Comparison of ENCODE assay signal across 15 cellular contexts in the genomic region with DNA sequence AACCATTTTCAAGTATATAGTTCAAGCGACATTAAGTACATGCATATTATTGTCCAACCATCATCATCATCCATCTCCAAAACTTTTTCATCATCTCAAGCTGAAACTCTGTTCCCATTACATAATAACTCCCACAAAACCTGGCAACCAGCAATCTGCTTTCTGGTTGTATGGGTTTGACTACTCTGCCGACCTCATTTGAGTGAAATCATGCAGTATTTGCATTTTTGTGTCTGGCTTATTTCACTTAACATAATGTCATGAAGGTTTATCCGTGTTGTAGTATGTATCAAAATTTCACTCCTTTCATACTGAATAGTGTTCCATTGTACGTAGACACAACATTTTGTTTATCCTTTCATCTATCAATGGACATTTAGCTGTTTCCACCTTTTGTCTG.
A peak's percentile ranks its signal among the peaks of the same experiment; 100 is the strongest.
DNase-seq lines count a peak whose midpoint lies in the region; ATAC-seq lines count a peak whose summit lies in the region.
"Had no signal": no experiment of that assay in that cellular context is flagged by ENCODE, and none has a peak within 500 bp of the region (broad histone marks: within the 10 kb centered on the region; RNA-seq: fewer than 3 reads in every experiment).

No MANE protein-coding gene starts in this region.

- H3K27ac Mint-ChIP-seq in activated CD8-positive, alpha-beta memory T cell treated with anti-CD3 and anti-CD28 coated beads, Interleukin-2, amount 10 ng/mL, durations not matched to agents 7 days and 5 days = peak overlapping the region; percentile 18
- H3K27ac Mint-ChIP-seq in activated CD8-positive, alpha-beta T cell treated with anti-CD3 and anti-CD28 coated beads, Interleukin-2, amount 10 ng/mL, durations not matched to agents 7 days and 5 days = no peak overlapping the region
- H3K27ac Mint-ChIP-seq: naive thymus-derived CD8-positive, alpha-beta T cell had no signal

- POLR2A ChIA-PET in activated CD8-positive, alpha-beta T cell treated with anti-CD3 and anti-CD28 coated beads, Interleukin-2, amount 10 ng/mL, durations not matched to agents 7 days and 5 days (lab: Charles Lee) = interaction anchor here (0.6 kb wide), 2 partner anchors 376 to 609 kb away, joined by 3 to 4 read pairs; no protein-coding TSS in a partner anchor

- H3K27me3 Mint-ChIP-seq in activated CD8-positive, alpha-beta memory T cell treated with anti-CD3 and anti-CD28 coated beads, Interleukin-2, amount 10 ng/mL, durations not matched to agents 7 days and 5 days = no peaks in the 10 kb centered on the region
- no peaks in the 10 kb centered on the region for H3K27me3 Mint-ChIP-seq in activated CD8-positive, alpha-beta T cell treated with anti-CD3 and anti-CD28 coated beads, Interleukin-2, amount 10 ng/mL, durations not matched to agents 7 days and 5 days (ENCODE audit: low read depth)

- peak overlapping the region; percentile 55 for H3K4me3 Mint-ChIP-seq in activated CD8-positive, alpha-beta memory T cell treated with anti-CD3 and anti-CD28 coated beads, Interleukin-2, amount 10 ng/mL, durations not matched to agents 7 days and 5 days
- H3K4me3 Mint-ChIP-seq in activated CD8-positive, alpha-beta T cell treated with anti-CD3 and anti-CD28 coated beads, Interleukin-2, amount 10 ng/mL, durations not matched to agents 7 days and 5 days = no peak overlapping the region

- CTCF ChIA-PET in activated CD8-positive, alpha-beta memory T cell treated with anti-CD3 and anti-CD28 coated beads, Interleukin-2, amount 10 ng/mL, durations not matched to agents 7 days and 5 days (lab: Charles Lee) = interaction anchor here (1.3 kb wide), 1 partner anchor 20 kb away, joined by 3 read pairs; no protein-coding TSS in a partner anchor
- CTCF ChIA-PET in activated CD8-positive, alpha-beta T cell treated with anti-CD3 and anti-CD28 coated beads, Interleukin-2, amount 10 ng/mL, durations not matched to agents 7 days and 5 days (lab: Charles Lee) = no interaction called here

- H3K4me1 Mint-ChIP-seq in activated CD8-positive, alpha-beta memory T cell treated with anti-CD3 and anti-CD28 coated beads, Interleukin-2, amount 10 ng/mL, durations not matched to agents 7 days and 5 days = peaks cover 14% of the 10 kb centered on the region
- H3K4me1 Mint-ChIP-seq in activated CD8-positive, alpha-beta T cell treated with anti-CD3 and anti-CD28 coated beads, Interleukin-2, amount 10 ng/mL, durations not matched to agents 7 days and 5 days (ENCODE audit: low read depth) = no peaks in the 10 kb centered on the region

- no peaks in the 10 kb centered on the region for H3K9me3 Mint-ChIP-seq in activated CD8-positive, alpha-beta memory T cell treated with anti-CD3 and anti-CD28 coated beads, Interleukin-2, amount 10 ng/mL, durations not matched to agents 7 days and 5 days (ENCODE audit: low read depth)
- no peaks in the 10 kb centered on the region for H3K9me3 Mint-ChIP-seq in activated CD8-positive, alpha-beta T cell treated with anti-CD3 and anti-CD28 coated beads, Interleukin-2, amount 10 ng/mL, durations not matched to agents 7 days and 5 days (ENCODE audit: insufficient read depth)
- H3K9me3 Mint-ChIP-seq: naive thymus-derived CD8-positive, alpha-beta T cell had no signal

- DNase-seq in activated CD8-positive, alpha-beta memory T cell treated with anti-CD3 and anti-CD28 coated beads, Interleukin-2, amount 10 ng/mL, durations not matched to agents 7 days and 5 days = no peak
- DNase-seq in activated CD8-positive, alpha-beta memory T cell treated with anti-CD3 and anti-CD28 coated beads, Interleukin-2, amount 50 U/mL, for 4 hours = no peak
- DNase-seq in glomerular visceral epithelial cell (ENCODE audit: extremely low spot score) (peak; percentile 18), GDM1 (lab: John Stamatoyannopoulos, UW) (no peak)
- no peak for DNase-seq in activated CD8-positive, alpha-beta T cell treated with anti-CD3 and anti-CD28 coated beads, Interleukin-2, amount 10 ng/mL, durations not matched to agents 7 days and 5 days
- DNase-seq: effector CD8-positive, alpha-beta T cell; naive thymus-derived CD8-positive, alpha-beta T cell; NCI-H1417 treated with DMSO at 0.1 percent for 48 hours; NCI-H524; upper lobe of left lung had no signal

- no peak for ATAC-seq in activated CD8-positive, alpha-beta memory T cell treated with anti-CD3 and anti-CD28 coated beads, Interleukin-2, amount 10 ng/mL, durations not matched to agents 7 days and 5 days
- ATAC-seq in GM21367 (IDR thresholded peaks at IDR 0.05; ENCODE audit: unreplicated experiment) = peak; percentile 1
- ATAC-seq in HG03280 (IDR thresholded peaks at IDR 0.05; ENCODE audit: unreplicated experiment) = peak; percentile 16
- ATAC-seq in GM19324 (IDR thresholded peaks at IDR 0.05; ENCODE audit: low FRiP score, unreplicated experiment) = no peak
- no peak for ATAC-seq in activated CD8-positive, alpha-beta T cell treated with anti-CD3 and anti-CD28 coated beads, Interleukin-2, amount 10 ng/mL, durations not matched to agents 7 days and 5 days
- ATAC-seq: A549; gastroesophageal sphincter; naive thymus-derived CD8-positive, alpha-beta T cell had no signal

- no peaks in the 10 kb centered on the region for H3K36me3 Mint-ChIP-seq in activated CD8-positive, alpha-beta memory T cell treated with anti-CD3 and anti-CD28 coated beads, Interleukin-2, amount 10 ng/mL, durations not matched to agents 7 days and 5 days
- no peaks in the 10 kb centered on the region for H3K36me3 Mint-ChIP-seq in activated CD8-positive, alpha-beta T cell treated with anti-CD3 and anti-CD28 coated beads, Interleukin-2, amount 10 ng/mL, durations not matched to agents 7 days and 5 days (ENCODE audit: low read depth)
- H3K36me3 Mint-ChIP-seq: naive thymus-derived CD8-positive, alpha-beta T cell had no signal

Comparison
In these comparisons a context has a peak if more than half of its experiments do, and no peak if none do; other contexts are left out.
1. ATAC-seq: peak in GM21367 (single experiment) and HG03280 (single experiment); none in activated CD8-positive, alpha-beta memory T cell treated with anti-CD3 and anti-CD28 coated beads, Interleukin-2, amount 10 ng/mL, durations not matched to agents 7 days and 5 days (single experiment), GM19324 (single experiment) and activated CD8-positive, alpha-beta T cell treated with anti-CD3 and anti-CD28 coated beads, Interleukin-2, amount 10 ng/mL, durations not matched to agents 7 days and 5 days (single experiment).